ENCODE assay signal across 14 cellular contexts in genomic region chr10:62580396-62580795, GRCh38.
"Had no signal": no experiment of that assay in that cellular context is flagged by ENCODE, and none has a peak within 500 bp of the region (broad histone marks: within the 10 kb centered on the region; RNA-seq: fewer than 3 reads in every experiment).

No MANE protein-coding gene starts in this region.

- H3K27ac ChIP-seq: foreskin keratinocyte, sigmoid colon had no signal

- H3K9me3 ChIP-seq: sigmoid colon had no signal

- ATAC-seq: foreskin keratinocyte; natural killer cell treated with Interleukin-12 subunit alpha and Interleukin-12 subunit beta and Interleukin-15 and Interleukin-18, amount 100 ng/mL, for 72 hours; stimulated activated effector memory CD8-positive, alpha-beta T cell treated with anti-CD3 and anti-CD28 coated beads, Interleukin-12 subunit alpha, Interleukin-12 subunit beta, amount 100 ng/mL, for 72 hours; T-helper 17 cell; WTC11 had no signal

- H3K27me3 ChIP-seq: foreskin keratinocyte, sigmoid colon had no signal

- H3K4me1 ChIP-seq: foreskin keratinocyte had no signal

- H3K4me3 ChIP-seq: sigmoid colon had no signal

- H3K36me3 ChIP-seq: sigmoid colon had no signal

- DNase-seq: activated CD4-positive, alpha-beta memory T cell treated with anti-CD3 and anti-CD28 coated beads, Interleukin-2, amount 10 ng/mL, durations not matched to agents 7 days and 5 days; activated CD4-positive, alpha-beta T cell treated with anti-CD3 and anti-CD28 coated beads for 4 hours; activated naive CD4-positive, alpha-beta T cell treated with anti-CD3 and anti-CD28 coated beads, Interleukin-2, amount 10 ng/mL, durations not matched to agents 7 days and 5 days; activated T-cell treated with anti-CD3 and anti-CD28 coated beads, Interleukin-2, amount 50 U/mL, for 24 hours; foreskin keratinocyte; kidney glomerular epithelial cell; mesendoderm; sigmoid colon; stimulated activated CD4-positive, alpha-beta T cell treated with anti-CD3 and anti-CD28 coated beads, Interleukin-12 subunit alpha, Interleukin-12 subunit beta, amount 100 ng/mL, for 4 hours; stimulated activated CD4-positive, alpha-beta T cell treated with anti-CD3 and anti-CD28 coated beads, Interleukin-2, amount 100 ng/mL, for 24 hours; T-helper 17 cell had no signal
